27 cellular contexts compared by ENCODE assay signal in the genomic region with DNA sequence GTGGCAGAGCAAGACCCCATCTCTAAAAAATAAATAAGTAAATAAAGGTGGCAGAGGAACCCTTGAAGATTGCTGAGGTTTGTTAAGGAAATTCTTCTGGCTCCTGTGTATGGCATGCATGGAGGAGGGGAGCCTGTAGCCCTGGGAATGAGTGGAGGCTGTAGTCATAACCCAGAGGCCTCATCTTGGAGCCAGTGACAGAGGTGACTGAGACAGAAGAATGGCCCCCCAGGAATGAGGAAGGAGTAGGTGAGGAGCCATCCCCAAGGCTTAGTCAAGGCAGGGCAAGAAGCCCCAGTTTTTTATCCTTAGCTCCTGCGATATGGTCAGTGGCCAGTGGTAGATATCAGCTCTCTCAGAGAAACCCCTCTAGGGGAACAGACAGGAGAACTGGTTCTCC. TPM values are rescaled to one million over a fixed set of nuclear protein-coding genes. Genes with fewer than 3 reads are reported as not detected.
A peak's percentile ranks its signal among the peaks of the same experiment; 100 is the strongest.
DNase-seq lines count a peak whose midpoint lies in the region; ATAC-seq, FAIRE-seq and TF ChIP-seq lines count a peak whose summit lies in the region.
"Had no signal": no experiment of that assay in that cellular context is flagged by ENCODE, and none has a peak within 500 bp of the region (broad histone marks: within the 10 kb centered on the region; RNA-seq: fewer than 3 reads in every experiment).

No MANE protein-coding gene starts in this region.

- no peak for FAIRE-seq in bronchial epithelial cell (lab: Jason Lieb, UNC)
- FAIRE-seq: A204.1, GM19239, H54, HepG2 had no signal

- ATAC-seq in GM21717 (IDR thresholded peaks at IDR 0.05; ENCODE audit: unreplicated experiment) = no peak
- no peak for ATAC-seq in GM21576 (IDR thresholded peaks at IDR 0.05; ENCODE audit: unreplicated experiment)
- ATAC-seq: HepG2 had no signal

- H3K36me3 ChIP-seq in bronchial epithelial cell (ENCODE audit: control insufficient read depth, insufficient read depth, low read length) (no peaks in the 10 kb centered on the region), trophoblast cell (ENCODE audit: control insufficient read depth in 1 of 2, insufficient read depth in 2 of 2, low read length in 2 of 2) (no peaks in the 10 kb centered on the region), MM.1S (replicated peaks; ENCODE audit: insufficient read depth, low read length) (no peaks in the 10 kb centered on the region)
- H3K36me3 ChIP-seq: BLaER1, Peyer's patch, SJSA1 had no signal

- H3K27me3 ChIP-seq in bronchial epithelial cell (ENCODE audit: control insufficient read depth, insufficient read depth, low read length) = no peaks in the 10 kb centered on the region
- H3K27me3 ChIP-seq in trophoblast cell (ENCODE audit: insufficient read depth, low read length) = no peaks in the 10 kb centered on the region
- no peaks in the 10 kb centered on the region for H3K27me3 ChIP-seq in MM.1S (replicated peaks; ENCODE audit: insufficient read depth, low read length)
- H3K27me3 ChIP-seq: BLaER1, Peyer's patch, SJSA1 had no signal

- H4K12ac ChIP-seq in trophoblast cell (ENCODE audit: low read depth, low read length) = no peak overlapping the region

- no peak overlapping the region for H3K4me2 ChIP-seq in trophoblast cell (ENCODE audit: low read length)
- H3K4me2 ChIP-seq in MM.1S (ENCODE audit: low read depth, low read length) = no peak overlapping the region
- H3K4me2 ChIP-seq: BLaER1 had no signal

- no peak overlapping the region for H2AFZ ChIP-seq in trophoblast cell (ENCODE audit: insufficient read depth, low read length, poor library complexity)
- no peak overlapping the region for H2AFZ ChIP-seq in MM.1S (ENCODE audit: low read length)

- H2AK5ac ChIP-seq in trophoblast cell (ENCODE audit: low read length) = no peak overlapping the region

- no peak overlapping the region for H3K14ac ChIP-seq in trophoblast cell (ENCODE audit: low read length)

- no peak overlapping the region for H3K9ac ChIP-seq in trophoblast cell (ENCODE audit: low read length)
- no peak overlapping the region for H3K9ac ChIP-seq in MM.1S (ENCODE audit: low read length)
- H3K9ac ChIP-seq: BLaER1 had no signal

- no peak overlapping the region for H4K8ac ChIP-seq in trophoblast cell (ENCODE audit: low read depth, low read length)

- H3K27ac ChIP-seq in trophoblast cell (ENCODE audit: low read depth, low read length) (peak overlapping the region; percentile 21), MM.1S (ENCODE audit: low read length) (no peak overlapping the region)
- H3K27ac ChIP-seq: BLaER1, HL-60, Peyer's patch, SJSA1 had no signal

- H3K4me3 ChIP-seq in AG10803 (ENCODE audit: low read length) (no peak overlapping the region), bronchial epithelial cell (ENCODE audit: low read depth, low read length) (no peak overlapping the region), trophoblast cell (ENCODE audit: low read depth, low read length) (no peak overlapping the region), MM.1S (ENCODE audit: low read length) (no peak overlapping the region)
- H3K4me3 ChIP-seq: BLaER1, Peyer's patch, SJSA1 had no signal

- H2BK120ac ChIP-seq in trophoblast cell (ENCODE audit: insufficient read depth, low read length, poor library complexity) = no peak overlapping the region

- no peaks in the 10 kb centered on the region for H3K79me1 ChIP-seq in trophoblast cell (ENCODE audit: low read length)

- no peak overlapping the region for H3K4ac ChIP-seq in trophoblast cell (ENCODE audit: low read depth, low read length)

- no peaks in the 10 kb centered on the region for H4K20me1 ChIP-seq in MM.1S (ENCODE audit: insufficient read depth, low read length)
- H4K20me1 ChIP-seq: BLaER1 had no signal

- TF ChIP-seq CTCF in AG10803 (conservative IDR thresholded peaks at IDR 0.05; ENCODE audit: low read length) (no peak), bronchial epithelial cell (IDR thresholded peaks at IDR 0.05; ENCODE audit: insufficient read depth, low read length, severe bottlenecking) (no peak), MM.1S (IDR thresholded peaks at IDR 0.05; ENCODE audit: low read length) (no peak)

- no peaks in the 10 kb centered on the region for H3K79me2 ChIP-seq in trophoblast cell (ENCODE audit: control insufficient read depth, insufficient read depth, low read length, poor library complexity)
- H3K79me2 ChIP-seq in MM.1S (ENCODE audit: low read length) = no peaks in the 10 kb centered on the region

- H2BK12ac ChIP-seq in trophoblast cell (ENCODE audit: low read length) = no peak overlapping the region

- H3K23ac ChIP-seq in trophoblast cell (ENCODE audit: low read length) = no peak overlapping the region

- no peaks in the 10 kb centered on the region for H3F3A ChIP-seq in MM.1S (ENCODE audit: insufficient read depth, low read length)

- H3K18ac ChIP-seq in trophoblast cell (ENCODE audit: low read length) = no peak overlapping the region

- peaks cover 5 to 7% of the 10 kb centered on the region in 2 experiments for H3K4me1 ChIP-seq in trophoblast cell (ENCODE audit: control insufficient read depth in 1 of 2, insufficient read depth in 2 of 2, low read length in 2 of 2)
- H3K4me1 ChIP-seq in MM.1S (ENCODE audit: low read length) = no peaks in the 10 kb centered on the region
- H3K4me1 ChIP-seq: BLaER1, Peyer's patch, SJSA1 had no signal

- DNase-seq in AG10803 (ENCODE audit: low read depth) = peak; percentile 25
- DNase-seq in GM03348 (ENCODE audit: low spot score) = peak; percentile 18
- peak; percentile 6 for DNase-seq in bronchial epithelial cell (ENCODE audit: low read depth)
- DNase-seq in trophoblast cell = no peak
- no peak for DNase-seq in MM.1S
- no peak for DNase-seq in NCI-H2107 (lab: John Stamatoyannopoulos, UW)
- DNase-seq: CD4-positive, alpha-beta memory T cell; DND-41; GDM1; KBM-7; NCI-H1092; NCI-H1436 treated with DMSO at 0.1 percent for 48 hours; NCI-H1930; NCI-H2227 treated with DMSO at 0.1 percent for 48 hours; NCI-H510A; NCI-H748 treated with DMSO at 0.1 percent for 48 hours had no signal

- H3K9me2 ChIP-seq in MM.1S (replicated peaks; ENCODE audit: insufficient read depth, low read length) = no peaks in the 10 kb centered on the region

- H2BK5ac ChIP-seq in trophoblast cell (ENCODE audit: low read depth, low read length, poor library complexity) = no peak overlapping the region

- H4K91ac ChIP-seq in trophoblast cell (ENCODE audit: low read depth, low read length) = no peak overlapping the region

- no CpG with 5 or more reads among the region's 1 CpG for whole genome bisulfite sequencing in trophoblast cell (ENCODE audit: extremely low coverage, insufficient coverage, insufficient read length)

- H3K9me3 ChIP-seq in trophoblast cell (ENCODE audit: insufficient read depth, low read depth, low read length) (no peaks in the 10 kb centered on the region), MM.1S (replicated peaks; ENCODE audit: insufficient read depth, low read length) (no peaks in the 10 kb centered on the region)
- H3K9me3 ChIP-seq: BLaER1, Peyer's patch, SJSA1 had no signal

RNA-seq across cellular contexts. Expression of gene BSN, which starts 46.5 kb away (rescaled TPM):
- total RNA-seq in bronchial epithelial cell = under 0.01 TPM in 1 of 2 replicates, not detected in the other
- polyA plus RNA-seq in trophoblast cell (2013) = 0.29 and 0.34 TPM in 2 replicates
- total RNA-seq: HT-29 had no signal

Comparison
In these comparisons a context has a peak if more than half of its experiments do, and no peak if none do; other contexts are left out.
1. DNase-seq: peak in AG10803 (single experiment), GM03348 (single experiment) and bronchial epithelial cell (single experiment); none in trophoblast cell (0 of 2), MM.1S (single experiment) and NCI-H2107 (single experiment).